In genomic region chr1:158087320-158087927, GRCh38 we compare ENCODE assay signal across 8 cellular contexts.
DNase-seq lines count a peak whose midpoint lies in the region; ATAC-seq and TF ChIP-seq lines count a peak whose summit lies in the region.

No MANE protein-coding gene starts in this region.

- H3K4me3 ChIP-seq in cardiac fibroblast (replicated peaks in 1 of 2; ENCODE audit: low read depth in 2 of 2, low read length in 2 of 2), result no peak overlapping the region

- no peaks in the 10 kb centered on the region for H3K4me1 Mint-ChIP-seq in stimulated activated naive CD8-positive, alpha-beta T cell treated with anti-CD3 and anti-CD28 coated beads, Interleukin-15, amount 100 ng/mL, for 72 hours

- TF ChIP-seq CTCF in cardiac fibroblast (IDR thresholded peaks at IDR 0.05; ENCODE audit: low read depth, low read length), result peak; percentile 91

- ATAC-seq in HG03175 (IDR thresholded peaks at IDR 0.05; ENCODE audit: unreplicated experiment) (peak; percentile 67), left colon (peak; percentile 71)
- peak; percentile 73 for ATAC-seq in stimulated activated naive CD8-positive, alpha-beta T cell treated with anti-CD3 and anti-CD28 coated beads, Interleukin-15, amount 100 ng/mL, for 72 hours

- peak; percentile 50 for DNase-seq in activated CD4-positive, alpha-beta T cell treated with anti-CD3 and anti-CD28 coated beads for 48 hours
- no peak for DNase-seq in activated CD4-positive, alpha-beta T cell treated with anti-CD3 and anti-CD28 coated beads, Interleukin-2, amount 50 U/mL, for 1 hour
- DNase-seq in OCI-M1 (lab: John Stamatoyannopoulos, UW), result peak; percentile 78
- DNase-seq in cardiac fibroblast (ENCODE audit: low read depth in 2 of 2), result peak; percentile 80 to 83
- DNase-seq in left colon, result peak in 1 of 2 donors; percentile 65
- DNase-seq in stimulated activated naive CD8-positive, alpha-beta T cell treated with anti-CD3 and anti-CD28 coated beads, Interleukin-15, amount 100 ng/mL, for 72 hours, result peak; percentile 20 to 46
- DNase-seq in GOT3 (lab: John Stamatoyannopoulos, UW), result no peak

- H3K27me3 Mint-ChIP-seq in stimulated activated naive CD8-positive, alpha-beta T cell treated with anti-CD3 and anti-CD28 coated beads, Interleukin-15, amount 100 ng/mL, for 72 hours, result no peaks in the 10 kb centered on the region

- peak overlapping the region in 1 of 2 donors; percentile 43 for H3K27ac Mint-ChIP-seq in stimulated activated naive CD8-positive, alpha-beta T cell treated with anti-CD3 and anti-CD28 coated beads, Interleukin-15, amount 100 ng/mL, for 72 hours

- H3K4me3 Mint-ChIP-seq in stimulated activated naive CD8-positive, alpha-beta T cell treated with anti-CD3 and anti-CD28 coated beads, Interleukin-15, amount 100 ng/mL, for 72 hours, result no peak overlapping the region

- intact Hi-C loops in left colon (cut with DNase I, micrococcal nuclease), result loop anchor here (2.0 to 10.0 kb wide), 2 partner anchors 93 to 97 kb away; partner anchors contain the start of gene KIRREL1 (in 1 of the 2)

- no peaks in the 10 kb centered on the region for H3K9me3 Mint-ChIP-seq in stimulated activated naive CD8-positive, alpha-beta T cell treated with anti-CD3 and anti-CD28 coated beads, Interleukin-15, amount 100 ng/mL, for 72 hours

Comparison
In these comparisons a context has a peak if more than half of its experiments do, and no peak if none do; other contexts are left out.
1. DNase-seq: peak in activated CD4-positive, alpha-beta T cell treated with anti-CD3 and anti-CD28 coated beads for 48 hours (single experiment), OCI-M1 (single experiment), cardiac fibroblast (2 of 2) and stimulated activated naive CD8-positive, alpha-beta T cell treated with anti-CD3 and anti-CD28 coated beads, Interleukin-15, amount 100 ng/mL, for 72 hours (2 of 2); none in activated CD4-positive, alpha-beta T cell treated with anti-CD3 and anti-CD28 coated beads, Interleukin-2, amount 50 U/mL, for 1 hour (single experiment) and GOT3 (single experiment).
2. Peak in every context shown above with its lines, with median percentiles within 50 percentile points of each other: ATAC-seq.